ENCODE assay signal across 16 cellular contexts in genomic region chr13:113902956-113903355, GRCh38. TPM values are rescaled to one million over a fixed set of nuclear protein-coding genes. Genes with fewer than 3 reads are reported as not detected.
DNase-seq lines count a peak whose midpoint lies in the region; ATAC-seq and TF ChIP-seq lines count a peak whose summit lies in the region.
"Had no signal": no experiment of that assay in that cellular context is flagged by ENCODE, and none has a peak within 500 bp of the region (broad histone marks: within the 10 kb centered on the region; RNA-seq: fewer than 3 reads in every experiment).

No MANE protein-coding gene starts in this region.

- no CpG with 5 or more reads among the region's 14 CpGs for WGBS in trophoblast cell (ENCODE audit: extremely low coverage, insufficient coverage, insufficient read length)
- 83 to 86% methylated on average over 14 of the region's 14 CpGs for WGBS in aorta, 2 donors

- no peak overlapping the region for H2AFZ ChIP-seq in trophoblast cell (ENCODE audit: insufficient read depth, low read length, poor library complexity)

- no peak overlapping the region for H3K14ac ChIP-seq in trophoblast cell (ENCODE audit: low read length)

- peak overlapping the region; percentile 32 for H2AK5ac ChIP-seq in trophoblast cell (ENCODE audit: low read length)

- no peak for ATAC-seq in left cardiac atrium
- peak; percentile 49 for ATAC-seq in aorta (ENCODE audit: low FRiP score)
- no peak for ATAC-seq in GM21367 (IDR thresholded peaks at IDR 0.05; ENCODE audit: unreplicated experiment)
- ATAC-seq in GM21390 (IDR thresholded peaks at IDR 0.05; ENCODE audit: unreplicated experiment) = no peak
- no peak for ATAC-seq in HG02571 (IDR thresholded peaks at IDR 0.05; ENCODE audit: unreplicated experiment)

- H3K23ac ChIP-seq in trophoblast cell (ENCODE audit: low read length) = no peak overlapping the region

- H2BK12ac ChIP-seq in trophoblast cell (ENCODE audit: low read length) = no peak overlapping the region

- H3K36me3 ChIP-seq in left ventricle myocardium inferior = no peaks in the 10 kb centered on the region
- H3K36me3 ChIP-seq in trophoblast cell (ENCODE audit: control insufficient read depth in 1 of 2, insufficient read depth in 2 of 2, low read length in 2 of 2) = no peaks in the 10 kb centered on the region
- H3K36me3 ChIP-seq in aorta (ENCODE audit: control insufficient read depth in 1 of 2, insufficient read depth in 2 of 2, low read length in 1 of 2) = no peaks in the 10 kb centered on the region
- H3K36me3 ChIP-seq: adrenal gland had no signal

- no peaks in the 10 kb centered on the region for H3K79me2 ChIP-seq in trophoblast cell (ENCODE audit: control insufficient read depth, insufficient read depth, low read length, poor library complexity)

- no peak for TF ChIP-seq CTCF in left ventricle myocardium inferior (IDR thresholded peaks at IDR 0.05; ENCODE audit: borderline replicate concordance)

- H3K4me1 ChIP-seq in left ventricle myocardium inferior (peaks cover 15% of the 10 kb centered on the region), trophoblast cell (ENCODE audit: control insufficient read depth in 1 of 2, insufficient read depth in 2 of 2, low read length in 2 of 2) (peaks cover 2 to 4% of the 10 kb centered on the region in 2 experiments), aorta (ENCODE audit: control insufficient read depth in 1 of 2, insufficient read depth in 2 of 2, low read length in 2 of 2) (peaks cover 0 to 7% of the 10 kb centered on the region in 2 donors)
- H3K4me1 ChIP-seq: adrenal gland had no signal

- no peak overlapping the region for H3K18ac ChIP-seq in trophoblast cell (ENCODE audit: low read length)

- H3K79me1 ChIP-seq in trophoblast cell (ENCODE audit: low read length) = peaks cover 4% of the 10 kb centered on the region

- no peak overlapping the region for H4K91ac ChIP-seq in trophoblast cell (ENCODE audit: low read depth, low read length)

- H3K4ac ChIP-seq in trophoblast cell (ENCODE audit: low read depth, low read length) = no peak overlapping the region

- no peak overlapping the region for H4K12ac ChIP-seq in trophoblast cell (ENCODE audit: low read depth, low read length)

- H2BK120ac ChIP-seq in trophoblast cell (ENCODE audit: insufficient read depth, low read length, poor library complexity) = no peak overlapping the region

- no peak overlapping the region for H3K4me3 ChIP-seq in left ventricle myocardium inferior
- H3K4me3 ChIP-seq in trophoblast cell (ENCODE audit: low read depth, low read length) = no peak overlapping the region
- H3K4me3 ChIP-seq in aorta (ENCODE audit: low read length in 2 of 2) = no peak overlapping the region
- H3K4me3 ChIP-seq: adrenal gland, dorsolateral prefrontal cortex, MG63 had no signal

- H2BK5ac ChIP-seq in trophoblast cell (ENCODE audit: low read depth, low read length, poor library complexity) = no peak overlapping the region

- H3K4me2 ChIP-seq in trophoblast cell (ENCODE audit: low read length) = no peak overlapping the region

- H3K9me3 ChIP-seq in left ventricle myocardium inferior (replicated peaks) (no peaks in the 10 kb centered on the region), trophoblast cell (ENCODE audit: insufficient read depth, low read depth, low read length) (peaks cover 2% of the 10 kb centered on the region), aorta (ENCODE audit: control insufficient read depth, low read length) (no peaks in the 10 kb centered on the region)
- H3K9me3 ChIP-seq: adrenal gland, MG63 had no signal

- H4K8ac ChIP-seq in trophoblast cell (ENCODE audit: low read depth, low read length) = no peak overlapping the region

- peak overlapping the region; percentile 23 for H3K27ac ChIP-seq in left ventricle myocardium inferior (replicated peaks)
- H3K27ac ChIP-seq in trophoblast cell (ENCODE audit: low read depth, low read length) = no peak overlapping the region
- peak overlapping the region; percentile 19 to 97 for H3K27ac ChIP-seq in aorta (ENCODE audit: low read depth in 1 of 2, low read length in 2 of 2)
- H3K27ac ChIP-seq: adrenal gland, C4-2B, dorsolateral prefrontal cortex had no signal

- no peaks in the 10 kb centered on the region for H3K27me3 ChIP-seq in left ventricle myocardium inferior (ENCODE audit: low read depth)
- no peaks in the 10 kb centered on the region for H3K27me3 ChIP-seq in trophoblast cell (ENCODE audit: insufficient read depth, low read length)
- no peaks in the 10 kb centered on the region for H3K27me3 ChIP-seq in aorta (ENCODE audit: control insufficient read depth in 1 of 2, insufficient read depth in 2 of 2, low read length in 1 of 2)
- H3K27me3 ChIP-seq: dorsolateral prefrontal cortex, MG63 had no signal

- intact Hi-C loops in cardiac septum (cut with DNase I) (no loop called here), left cardiac atrium (cut with DNase I) (loop anchor here in 1 of 2 donors (5.0 kb wide), 1 partner anchor 41 kb away; the partner anchor contains the start of gene GAS6), left ventricle myocardium inferior (cut with micrococcal nuclease) (loop anchor here (5.0 kb wide), 1 partner anchor 86 kb away; no protein-coding TSS in a partner anchor), aorta (cut with DNase I) (loop anchor here in 1 of 2 donors (5.0 kb wide), 1 partner anchor 86 kb away; no protein-coding TSS in a partner anchor)

- DNase-seq in cardiac septum (ENCODE audit: low spot score) (peak; percentile 65), left cardiac atrium (no peak), left ventricle myocardium inferior (no peak), trophoblast cell (peak in 1 of 2 donors; percentile 30), aorta (peak in 1 of 2 donors; percentile 72)
- DNase-seq: activated CD4-positive, alpha-beta T cell treated with anti-CD3 and anti-CD28 coated beads, Interleukin-2, amount 10 ng/mL, durations not matched to agents 24 days and 14 days; midbrain; NCI-H1436 treated with DMSO at 0.1 percent for 48 hours; NCI-H69 had no signal

- no peak overlapping the region for H3K9ac ChIP-seq in trophoblast cell (ENCODE audit: low read length)

RNA-seq across cellular contexts. Expression of gene GAS6, which starts 39.1 kb away (rescaled TPM):
- 201 TPM for total RNA-seq in cardiac septum
- total RNA-seq in left cardiac atrium = 100 to 1,000 TPM; 165 to 175 TPM
- 186 TPM for total RNA-seq in left ventricle myocardium inferior
- polyA plus RNA-seq in trophoblast cell (2013) = 15.7 and 17.6 TPM in 2 replicates
- total RNA-seq in aorta = 100 to 1,000 TPM; 317 to 348 TPM
- polyA plus RNA-seq in aorta = 100 to 1,000 TPM; 244 to 509 TPM
